9 cellular contexts compared by ENCODE assay signal in the genomic region with DNA sequence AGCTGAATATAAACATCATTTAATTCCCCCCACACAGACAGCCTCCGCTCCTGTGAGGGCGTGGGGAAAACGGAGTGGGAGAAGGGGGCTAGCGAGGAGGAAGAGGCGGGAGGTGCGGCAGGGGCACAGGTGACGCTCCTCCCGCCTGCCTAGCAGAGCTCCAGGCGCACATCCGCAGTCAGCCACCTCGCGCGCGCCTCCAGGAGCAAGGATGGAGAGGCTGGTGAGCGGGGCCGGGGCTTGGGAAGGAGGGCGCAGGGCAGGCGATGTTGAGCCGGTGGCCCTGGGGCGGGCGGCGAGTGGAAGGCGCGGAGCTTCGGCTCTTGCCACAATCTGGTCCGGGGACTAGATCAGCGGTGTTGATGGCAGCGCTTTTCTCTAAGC. TPM values are rescaled to one million over a fixed set of nuclear protein-coding genes. Genes with fewer than 3 reads are reported as not detected.
DNase-seq lines count a peak whose midpoint lies in the region; TF ChIP-seq lines count a peak whose summit lies in the region.
"Had no signal": no experiment of that assay in that cellular context is flagged by ENCODE, and none has a peak within 500 bp of the region (broad histone marks: within the 10 kb centered on the region; RNA-seq: fewer than 3 reads in every experiment).

A gene with protein sequence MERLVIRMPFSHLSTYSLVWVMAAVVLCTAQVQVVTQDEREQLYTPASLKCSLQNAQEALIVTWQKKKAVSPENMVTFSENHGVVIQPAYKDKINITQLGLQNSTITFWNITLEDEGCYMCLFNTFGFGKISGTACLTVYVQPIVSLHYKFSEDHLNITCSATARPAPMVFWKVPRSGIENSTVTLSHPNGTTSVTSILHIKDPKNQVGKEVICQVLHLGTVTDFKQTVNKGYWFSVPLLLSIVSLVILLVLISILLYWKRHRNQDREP (plus strand): TSS at position 155 of the 384 bp plus-strand sequence. CDS start 57 bp downstream, at position 212.

- H3K27ac ChIP-seq in A673 (ENCODE audit: low read depth, low read length, poor library complexity, severe bottlenecking), result no peak within 1 kb of the TSS
- H3K27ac ChIP-seq: C4-2B had no signal

- POLR2A ChIA-PET in A673 (lab: Charles Lee; ENCODE audit: low non-redundant PET), result no interaction called here

- TF ChIP-seq POLR2A in GM19193 (IDR thresholded peaks at IDR 0.05; ENCODE audit: extremely low read depth, insufficient read depth, insufficient read length), result peak; percentile 60

- no peaks in the 10 kb centered on the region for H3K36me3 ChIP-seq in A673 (ENCODE audit: insufficient read depth, low read length, poor library complexity, severe bottlenecking)
- no peaks in the 10 kb centered on the region for H3K36me3 ChIP-seq in kidney epithelial cell (ENCODE audit: control insufficient read depth, insufficient read depth, low read length)

- no peaks in the 10 kb centered on the region for H3K4me1 ChIP-seq in A673 (ENCODE audit: insufficient read depth, low read length, poor library complexity, severe bottlenecking)

- H3K4me3 ChIP-seq in A673 (ENCODE audit: low read depth, low read length, poor library complexity, severe bottlenecking) (peak within 1 kb of the TSS; percentile 34), kidney epithelial cell (ENCODE audit: low read depth, low read length) (peak within 1 kb of the TSS; percentile 74)

- intact Hi-C loops in A673 (cut with micrococcal nuclease; ENCODE audit: unreplicated experiment), result no loop called here

- CTCF ChIA-PET in A673 (lab: Charles Lee), result no interaction called here

- no peak for TF ChIP-seq CTCF in A673 (conservative IDR thresholded peaks at IDR 0.05; ENCODE audit: low read depth, low read length)
- no peak for TF ChIP-seq CTCF in kidney epithelial cell (IDR thresholded peaks at IDR 0.05; ENCODE audit: insufficient read depth, low read length, poor library complexity, severe bottlenecking)

- BruUV-seq in A673 (replicated peaks; lab: Mats Ljungman, UMichigan), result no TSS peak

- DNase-seq in A673 (ENCODE audit: low spot score) (peak; percentile 18), KG1 (lab: John Stamatoyannopoulos, UW) (peak; percentile 29), kidney epithelial cell (ENCODE audit: low read depth) (no peak), NOMO-1 (lab: John Stamatoyannopoulos, UW; ENCODE audit: unreplicated experiment in 2 of 2) (no peak)
- DNase-seq in activated CD4-positive, CD25-positive, alpha-beta regulatory T cell (lab: John Stamatoyannopoulos, UW), result peak in 3 of 4 experiments; percentile 5 to 13 (median 9)
- peak; percentile 30 for DNase-seq in central memory CD4-positive, alpha-beta T cell
- DNase-seq in stimulated activated CD4-positive, alpha-beta T cell treated with anti-CD3 and anti-CD28 coated beads, Interleukin-1b, Interleukin-23, amount 100 ng/mL, for 4 hours (ENCODE audit: low read depth in 2 of 2), result peak; percentile 37 to 61

- no peaks in the 10 kb centered on the region for H3K9me3 ChIP-seq in A673 (ENCODE audit: low read depth, low read length, poor library complexity, severe bottlenecking)

- H3K27me3 ChIP-seq in A673 (replicated peaks; ENCODE audit: insufficient read depth, low read depth, low read length, poor library complexity) (peaks cover 65% of the 10 kb centered on the region), kidney epithelial cell (ENCODE audit: control insufficient read depth, insufficient read depth, low read length) (no peaks in the 10 kb centered on the region)

RNA-seq across cellular contexts. Expression of the gene that starts here (rescaled TPM):
- not detected in 2 replicates for total RNA-seq in A673 (2021)
- 19.2 and 19.3 TPM in 2 replicates for total RNA-seq in kidney epithelial cell

Comparison
In these comparisons a context has a peak if more than half of its experiments do, and no peak if none do; other contexts are left out.
1. RNA of the gene that starts here (total RNA-seq): 19.2 to 19.3 TPM in kidney epithelial cell; not detected in A673; every median in the first group is over 10 times any median in the second.
2. Peak in DNase-seq and H3K4me3 ChIP-seq in A673; RNA of the gene not detected or under 1 TPM.
3. DNase-seq: peak in KG1 (single experiment), activated CD4-positive, CD25-positive, alpha-beta regulatory T cell (3 of 4), central memory CD4-positive, alpha-beta T cell (single experiment) and stimulated activated CD4-positive, alpha-beta T cell treated with anti-CD3 and anti-CD28 coated beads, Interleukin-1b, Interleukin-23, amount 100 ng/mL, for 4 hours (2 of 2); none in kidney epithelial cell (single experiment) and NOMO-1 (0 of 2).